ENCODE assay signal across 15 cellular contexts in the genomic region with DNA sequence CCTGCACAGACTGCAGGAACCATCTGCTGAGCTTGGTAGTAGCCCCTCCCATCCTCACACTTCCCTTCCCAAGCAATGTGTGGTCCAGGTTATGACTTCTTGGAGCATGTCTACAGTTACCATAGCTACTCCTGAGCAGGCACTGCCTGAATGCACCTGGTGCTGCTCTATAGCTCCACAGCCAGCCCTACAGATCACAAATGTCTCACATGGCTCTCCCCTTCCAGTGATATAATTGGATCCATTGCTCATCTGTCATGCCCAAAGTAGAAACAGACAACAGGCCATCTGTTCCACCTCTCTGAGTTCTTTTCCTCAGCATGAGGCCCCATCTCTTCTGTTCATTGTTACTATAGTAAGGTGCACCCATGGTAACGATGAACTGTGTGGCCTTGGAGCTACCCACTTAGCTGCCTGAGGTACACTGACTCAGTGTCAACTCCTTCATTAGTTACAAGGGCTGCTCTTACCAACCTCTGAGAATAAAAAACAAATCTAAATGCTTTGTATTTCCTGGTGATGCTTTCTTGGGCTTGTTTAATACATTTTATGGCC.
DNase-seq lines count a peak whose midpoint lies in the region; ATAC-seq lines count a peak whose summit lies in the region.
"Had no signal": no experiment of that assay in that cellular context is flagged by ENCODE, and none has a peak within 500 bp of the region (broad histone marks: within the 10 kb centered on the region; RNA-seq: fewer than 3 reads in every experiment).

No MANE protein-coding gene starts in this region.

- H3K27ac ChIP-seq in aorta (ENCODE audit: low read depth in 1 of 2, low read length in 2 of 2): no peak overlapping the region
- H3K27ac ChIP-seq: neutrophil, upper lobe of right lung had no signal

- no peak overlapping the region for H3K4me3 ChIP-seq in aorta (ENCODE audit: low read length in 2 of 2)
- H3K4me3 ChIP-seq: GM23338, upper lobe of right lung had no signal

- DNase-seq in DMS53 (lab: John Stamatoyannopoulos, UW) (peak; percentile 64), NCI-H187 treated with DMSO at 0.1 percent for 48 hours (lab: John Stamatoyannopoulos, UW) (peak; percentile 85), NCI-H69 (lab: John Stamatoyannopoulos, UW) (peak; percentile 100), middle frontal gyrus (ENCODE audit: extremely low spot score, low spot score) (peak; percentile 13), NCI-H2227 (lab: John Stamatoyannopoulos, UW; ENCODE audit: unreplicated experiment) (no peak), ecto neural progenitor cell (ENCODE audit: low spot score) (no peak), aorta (no peak), SIG-M5 (lab: John Stamatoyannopoulos, UW) (no peak)
- DNase-seq: activated CD4-positive, alpha-beta memory T cell treated with anti-CD3 and anti-CD28 coated beads, Interleukin-2, amount 10 ng/mL, durations not matched to agents 7 days and 5 days; activated T-cell treated with anti-CD3 and anti-CD28 coated beads, Interleukin-2, amount 50 U/mL, for 72 hours; DND-41; stimulated activated naive B cell treated with anti-CD40 and anti-IgM and Interleukin-4, amounts not matched to agents 10 μg/mL and 1 μg/mL and 100 μg/mL, for 72 hours; upper lobe of right lung had no signal

- no peaks in the 10 kb centered on the region for H3K36me3 ChIP-seq in aorta (ENCODE audit: control insufficient read depth in 1 of 2, insufficient read depth in 2 of 2, low read length in 1 of 2)
- H3K36me3 ChIP-seq: neutrophil, upper lobe of right lung had no signal

- peaks cover 0 to 3% of the 10 kb centered on the region in 2 donors for H3K27me3 ChIP-seq in aorta (ENCODE audit: control insufficient read depth in 1 of 2, insufficient read depth in 2 of 2, low read length in 1 of 2)
- H3K27me3 ChIP-seq: neutrophil, upper lobe of right lung had no signal

- H3K9me3 ChIP-seq in aorta (ENCODE audit: control insufficient read depth, low read length): no peaks in the 10 kb centered on the region
- H3K9me3 ChIP-seq: neutrophil, upper lobe of right lung had no signal

- WGBS in aorta, 2 donors: 69% methylated on average over 1 of the region's 1 CpG

- no peak for ATAC-seq in aorta (ENCODE audit: low FRiP score)
- ATAC-seq: activated T-cell treated with anti-CD3 and anti-CD28 coated beads, Interleukin-2, amount 50 U/mL, for 72 hours; GM23338; stimulated activated naive B cell treated with anti-CD40 and anti-IgM and Interleukin-4, amounts not matched to agents 10 μg/mL and 1 μg/mL and 100 μg/mL, for 72 hours; upper lobe of right lung had no signal

- no peaks in the 10 kb centered on the region for H3K4me1 ChIP-seq in aorta (ENCODE audit: control insufficient read depth in 1 of 2, insufficient read depth in 2 of 2, low read length in 2 of 2)
- H3K4me1 ChIP-seq: upper lobe of right lung had no signal

- intact Hi-C loops in aorta (cut with DNase I): loop anchor here in 1 of 2 donors (10.0 kb wide), 1 partner anchor 1518 kb away; no protein-coding TSS in a partner anchor

Comparison
In these comparisons a context has a peak if more than half of its experiments do, and no peak if none do; other contexts are left out.
1. DNase-seq: peak in DMS53 (single experiment), NCI-H187 treated with DMSO at 0.1 percent for 48 hours (single experiment), NCI-H69 (single experiment) and middle frontal gyrus (single experiment); none in NCI-H2227 (single experiment), ecto neural progenitor cell (single experiment), aorta (0 of 2) and SIG-M5 (single experiment).